Comparison of ENCODE assay signal across 22 cellular contexts in genomic region chr5:63025679-63026078, GRCh38.
DNase-seq lines count a peak whose midpoint lies in the region; ATAC-seq, FAIRE-seq and TF ChIP-seq lines count a peak whose summit lies in the region.
"Had no signal": no experiment of that assay in that cellular context is flagged by ENCODE, and none has a peak within 500 bp of the region (broad histone marks: within the 10 kb centered on the region; RNA-seq: fewer than 3 reads in every experiment).

No MANE protein-coding gene starts in this region.

- WGBS in GM12878 (ENCODE audit: insufficient coverage, insufficient replicate concordance, low lambda C conversion rate, missing lambda C conversion rate) = 11% methylated on average over 3 of the region's 3 CpGs

- TF ChIP-seq EP300 in GM12878 (IDR thresholded peaks at IDR 0.05; ENCODE audit: borderline replicate concordance in 1 of 2, control insufficient read depth in 1 of 2, low read depth in 2 of 2, low read length in 2 of 2) = no peak

- CTCF ChIA-PET in GM12878 (lab: Yijun Ruan, JAX) = no interaction called here
- CTCF ChIA-PET in CD4-positive, alpha-beta T cell (lab: Charles Lee) = no interaction called here

- H3K9me3 ChIP-seq in GM12878 (replicated peaks; ENCODE audit: control insufficient read depth, insufficient read depth, low read length) = no peaks in the 10 kb centered on the region
- no peaks in the 10 kb centered on the region for H3K9me3 ChIP-seq in CD4-positive, alpha-beta T cell (ENCODE audit: control insufficient read depth, low read length)
- H3K9me3 ChIP-seq: ascending aorta had no signal

- no peaks in the 10 kb centered on the region for H3K4me1 Mint-ChIP-seq in nephron progenitor cell
- H3K4me1 Mint-ChIP-seq in CD4-positive, alpha-beta T cell (ENCODE audit: low read depth) = no peaks in the 10 kb centered on the region
- H3K4me1 Mint-ChIP-seq: endodermal cell had no signal

- no peaks in the 10 kb centered on the region for H3K27me3 ChIP-seq in GM12878 (replicated peaks in 1 of 2; ENCODE audit: control insufficient read depth in 2 of 2, insufficient read depth in 2 of 2, low read length in 1 of 2)
- no peaks in the 10 kb centered on the region for H3K27me3 ChIP-seq in CD4-positive, alpha-beta T cell (ENCODE audit: control insufficient read depth, insufficient read depth, low read length)
- H3K27me3 ChIP-seq: ascending aorta, heart right ventricle had no signal

- no peaks in the 10 kb centered on the region for H3K36me3 ChIP-seq in GM12878 (ENCODE audit: control insufficient read depth in 2 of 2, insufficient read depth in 2 of 2, low read length in 1 of 2)
- H3K36me3 ChIP-seq: ascending aorta, heart right ventricle had no signal

- H3K4me3 ChIP-seq in GM12878 = no peak overlapping the region
- H3K4me3 ChIP-seq: ascending aorta, heart right ventricle, lung had no signal

- H3K4me3 Mint-ChIP-seq in nephron progenitor cell = no peak overlapping the region
- no peak overlapping the region for H3K4me3 Mint-ChIP-seq in CD4-positive, alpha-beta T cell
- H3K4me3 Mint-ChIP-seq: activated naive CD4-positive, alpha-beta T cell treated with anti-CD3 and anti-CD28 coated beads for 36 hours; endodermal cell had no signal

- H3K27me3 Mint-ChIP-seq in nephron progenitor cell (ENCODE audit: low read depth, poor library complexity) = no peaks in the 10 kb centered on the region
- H3K27me3 Mint-ChIP-seq in CD4-positive, alpha-beta T cell = no peaks in the 10 kb centered on the region
- H3K27me3 Mint-ChIP-seq: IgD-negative memory B cell had no signal

- no peaks in the 10 kb centered on the region for H3K79me2 ChIP-seq in GM12878 (ENCODE audit: control insufficient read depth, insufficient read depth, low read length)

- H3K27ac Mint-ChIP-seq in nephron progenitor cell = no peak overlapping the region
- H3K27ac Mint-ChIP-seq in CD4-positive, alpha-beta T cell = no peak overlapping the region
- H3K27ac Mint-ChIP-seq: activated naive CD4-positive, alpha-beta T cell treated with anti-CD3 and anti-CD28 coated beads for 36 hours; endodermal cell had no signal

- TF ChIP-seq RAD21 in GM12878 (IDR thresholded peaks at IDR 0.05; ENCODE audit: insufficient read depth, low read depth, low read length) = no peak

- no peak overlapping the region for H3K4me2 ChIP-seq in GM12878 (ENCODE audit: control insufficient read depth, insufficient read depth)

- H3K4me1 ChIP-seq in GM12878 (ENCODE audit: control insufficient read depth, insufficient read depth, low read length) = no peaks in the 10 kb centered on the region
- H3K4me1 ChIP-seq: ascending aorta, heart right ventricle had no signal

- H2AFZ ChIP-seq in GM12878 (ENCODE audit: control insufficient read depth, low read depth, low read length) = 0 out of 2 replicates have a peak overlapping the region, but pooled peaks have one; percentile 15

- TF ChIP-seq CTCF in GM12878 (IDR thresholded peaks at IDR 0.05 in 2 of 3, conservative IDR thresholded peaks at IDR 0.05 in 1 of 3; ENCODE audit: control insufficient read depth in 2 of 3, extremely low read depth in 1 of 3, insufficient read depth in 1 of 3, low read depth in 3 of 3, low read length in 3 of 3) (no peak), nephron progenitor cell (IDR thresholded peaks at IDR 0.05) (no peak)
- TF ChIP-seq CTCF in CD4-positive, alpha-beta T cell (IDR thresholded peaks at IDR 0.05) = no peak

- intact Hi-C loops in GM12878 (cut with micrococcal nuclease; ENCODE audit: unreplicated experiment) = no loop called here
- intact Hi-C loops in CD4-positive, alpha-beta T cell (cut with DNase I, micrococcal nuclease) = no loop called here

- H4K20me1 ChIP-seq in GM12878 (ENCODE audit: control insufficient read depth, insufficient read depth) = no peaks in the 10 kb centered on the region

- in situ Hi-C loops in GM12878 (cut with MboI) = no loop called here

- TF ChIP-seq POLR2A in GM12878 (IDR thresholded peaks at IDR 0.05; ENCODE audit: low read depth, low read length) = no peak

- peak; percentile 62 for ATAC-seq in GM18508 (IDR thresholded peaks at IDR 0.05; ENCODE audit: insufficient read depth, unreplicated experiment)
- peak; percentile 39 for ATAC-seq in GM19463 (IDR thresholded peaks at IDR 0.05; ENCODE audit: unreplicated experiment)
- ATAC-seq in HG03060 (IDR thresholded peaks at IDR 0.05; ENCODE audit: low read depth, unreplicated experiment) = peak; percentile 42
- peak; percentile 58 for ATAC-seq in GM12878
- ATAC-seq in HG03108 (IDR thresholded peaks at IDR 0.05; ENCODE audit: unreplicated experiment) = no peak
- no peak for ATAC-seq in CD4-positive, alpha-beta T cell (ENCODE audit: poor library complexity)
- ATAC-seq: heart right ventricle had no signal

- SMC1A ChIA-PET in GM12878 (lab: Charles Lee; ENCODE audit: uncharacterized antibody, unreplicated experiment) = interaction anchor here (1.1 kb wide), 1 partner anchor 13 kb away, joined by 3 read pairs; no protein-coding TSS in a partner anchor

- no peaks in the 10 kb centered on the region for H3K36me3 Mint-ChIP-seq in nephron progenitor cell (ENCODE audit: low read depth)
- no peaks in the 10 kb centered on the region for H3K36me3 Mint-ChIP-seq in CD4-positive, alpha-beta T cell (ENCODE audit: low read depth)
- H3K36me3 Mint-ChIP-seq: IgD-negative memory B cell had no signal

- DNase-seq in GM12878 (ENCODE audit: low read depth, low spot score) (no peak), SKM-1 treated with dmso at 0.1 percent for 144 hours (lab: John Stamatoyannopoulos, UW; ENCODE audit: unreplicated experiment) (no peak), nephron progenitor cell (no peak)
- DNase-seq in CD4-positive, alpha-beta T cell = no peak
- DNase-seq: activated CD4-positive, alpha-beta T cell treated with anti-CD3 and anti-CD28 coated beads for 1 hour; activated naive CD4-positive, alpha-beta T cell treated with anti-CD3 and anti-CD28 coated beads for 36 hours; endodermal cell; GDM1; heart right ventricle; NCI-H187 treated with DMSO at 0.1 percent for 48 hours; NCI-H510A; small intestine had no signal

- no peak overlapping the region for H3K27ac ChIP-seq in GM12878 (ENCODE audit: control insufficient read depth, insufficient read depth)
- H3K27ac ChIP-seq in CD4-positive, alpha-beta T cell (ENCODE audit: low read depth, low read length) = no peak overlapping the region
- H3K27ac ChIP-seq: ascending aorta, heart right ventricle, HL-60 had no signal

- H3K9ac ChIP-seq in GM12878 (ENCODE audit: control insufficient read depth, insufficient read depth, low read length) = no peak overlapping the region

- BruUV-seq in GM12878 (replicated peaks; lab: Mats Ljungman, UMichigan) = no TSS peak

- RAD21 ChIA-PET in GM12878 (lab: Charles Lee; ENCODE audit: unreplicated experiment) = no interaction called here

- no peak for FAIRE-seq in GM12878 (lab: Jason Lieb, UNC)
- FAIRE-seq: D721Med, GM12891, small intestine had no signal

- POLR2A ChIA-PET in GM12878 (lab: Charles Lee) = no interaction called here
- POLR2A ChIA-PET in CD4-positive, alpha-beta T cell (lab: Charles Lee) = no interaction called here

- no peaks in the 10 kb centered on the region for H3K9me3 Mint-ChIP-seq in nephron progenitor cell
- H3K9me3 Mint-ChIP-seq in CD4-positive, alpha-beta T cell = peaks cover under 1% of the 10 kb centered on the region
- H3K9me3 Mint-ChIP-seq: activated naive CD4-positive, alpha-beta T cell treated with anti-CD3 and anti-CD28 coated beads for 36 hours had no signal

TF ChIP-seq in GM12878, 131 proteins besides CTCF, POLR2A, EP300 and RAD21:
- TF ChIP-seq ZZZ3 (IDR thresholded peaks at IDR 0.05; ENCODE audit: control insufficient read depth, insufficient read length, low read depth) = no peak
- TF ChIP-seq ZNF24 (IDR thresholded peaks at IDR 0.05) = 0 out of 2 replicates have a peak, but pooled peaks have one; percentile 56

Comparison
In these comparisons a context has a peak if more than half of its experiments do, and no peak if none do; other contexts are left out.
1. ATAC-seq: peak in GM18508 (single experiment), GM19463 (single experiment), HG03060 (single experiment) and GM12878 (single experiment); none in HG03108 (single experiment) and CD4-positive, alpha-beta T cell (single experiment).